9 cellular contexts compared by ENCODE assay signal in the genomic region with DNA sequence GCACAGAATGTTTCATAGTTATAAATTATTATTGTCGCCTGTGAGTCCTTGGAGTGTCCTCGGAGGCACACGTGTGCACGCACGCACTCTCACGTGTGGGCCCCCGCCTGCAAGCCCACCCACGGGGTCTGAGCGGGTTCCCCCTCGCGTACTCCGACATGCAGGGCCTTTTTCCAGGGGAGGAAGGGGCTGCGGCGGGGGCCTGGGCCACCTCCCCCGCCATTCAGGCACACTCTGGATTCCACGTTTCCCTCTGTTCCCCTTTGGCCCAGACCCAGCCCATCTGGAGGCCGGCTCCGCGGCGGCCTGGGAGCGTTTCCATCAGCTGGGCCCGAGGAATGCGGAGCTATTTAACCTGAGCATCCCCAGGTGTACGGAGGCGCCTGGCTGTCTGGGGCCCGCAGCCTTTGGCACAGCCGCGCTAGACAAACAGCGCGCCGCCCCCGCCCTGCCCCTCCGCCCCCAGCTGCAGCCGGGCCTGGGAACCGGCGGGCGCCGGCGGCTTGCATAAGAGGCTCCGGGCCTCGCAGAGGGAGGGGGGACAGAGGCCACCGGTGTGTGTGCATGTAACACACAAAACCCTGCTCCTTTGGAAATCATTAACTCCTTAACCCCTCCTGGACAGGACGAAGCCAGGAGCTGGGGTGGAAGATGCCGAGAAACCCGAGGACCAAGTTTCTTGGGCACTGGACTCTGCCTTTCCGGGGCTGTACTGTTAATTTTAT. TPM values are rescaled to one million over a fixed set of nuclear protein-coding genes. Genes with fewer than 3 reads are reported as not detected.
DNase-seq lines count a peak whose midpoint lies in the region; ATAC-seq and TF ChIP-seq lines count a peak whose summit lies in the region.
"Had no signal": no experiment of that assay in that cellular context is flagged by ENCODE, and none has a peak within 500 bp of the region (broad histone marks: within the 10 kb centered on the region; RNA-seq: fewer than 3 reads in every experiment).

No MANE protein-coding gene starts in this region.

- intact Hi-C loops in HCT116 (cut with micrococcal nuclease), result loop anchor here (1.0 kb wide), 1 partner anchor 35 kb away; no protein-coding TSS in a partner anchor
- intact Hi-C loops in lower leg skin (cut with DNase I; ENCODE audit: low total_unique reads), result no loop called here
- intact Hi-C loops in transverse colon (cut with DNase I; ENCODE audit: low total_unique reads), result no loop called here

- H3K9me3 ChIP-seq in HCT116 (ENCODE audit: control insufficient read depth in 1 of 2, insufficient read depth in 1 of 2, low read depth in 1 of 2, low read length in 2 of 2) (no peaks in the 10 kb centered on the region), transverse colon (no peaks in the 10 kb centered on the region)

- no peak for TF ChIP-seq CTCF in HCT116 (IDR thresholded peaks at IDR 0.05 in 2 of 3, conservative IDR thresholded peaks at IDR 0.05 in 1 of 3; ENCODE audit: borderline replicate concordance in 1 of 3, insufficient read depth in 1 of 3, low read depth in 2 of 3, low read length in 2 of 3)
- peak in 1 of 3 donors; percentile 100 for TF ChIP-seq CTCF in lower leg skin (IDR thresholded peaks at IDR 0.05)
- TF ChIP-seq CTCF in transverse colon (IDR thresholded peaks at IDR 0.05), result no peak
- TF ChIP-seq CTCF in GM10248 (IDR thresholded peaks at IDR 0.05; ENCODE audit: control extremely low read depth, extremely low read depth, low read depth, missing control alignments), result no peak

- peak; percentile 33 for ATAC-seq in HCT116

- H3K4me3 ChIP-seq in HCT116 (replicated peaks in 1 of 2; ENCODE audit: low read depth in 1 of 2, low read length in 2 of 2) (peak overlapping the region; percentile 13 to 96; a peak in 2 of 4 replicates), lower leg skin (ENCODE audit: low read depth, poor library complexity, severe bottlenecking) (no peak overlapping the region), transverse colon (peak overlapping the region in 2 of 4 donors; percentile 0 to 71)

- RAD21 ChIA-PET in HCT116 (lab: Charles Lee; ENCODE audit: low non-redundant PET in 1 of 2, low total read pairs in 2 of 2, uncharacterized antibody in 2 of 2, unreplicated experiment in 2 of 2), result interaction anchor here (0.7 to 2.7 kb wide), 7 partner anchors 12 to 48 kb away, joined by 3 to 9 read pairs (median 3); no protein-coding TSS in a partner anchor

- POLR2A ChIA-PET in HCT116 (lab: Charles Lee), result interaction anchor here (0.6 to 20.0 kb wide), 12 partner anchors 12 to 116 kb away, joined by 3 to 1106 read pairs (median 4); a partner anchor contains a TSS
- POLR2A ChIA-PET in GM10248 (lab: Yijun Ruan, JAX), result interaction anchor here (0.5 kb wide), 1 partner anchor 36 kb away, joined by 4 read pairs; no protein-coding TSS in a partner anchor

- peak; percentile 91 for DNase-seq in HCT116 (ENCODE audit: low read depth, low spot score)
- DNase-seq in NCI-H510A (lab: John Stamatoyannopoulos, UW), result peak; percentile 71
- DNase-seq in dermis blood vessel endothelial cell, result peak; percentile 91
- DNase-seq in lower leg skin (ENCODE audit: low spot score in 2 of 2), result peak; percentile 65 to 94
- DNase-seq in transverse colon, result peak; percentile 92
- DNase-seq in stimulated activated naive CD4-positive, alpha-beta T cell (lab: John Stamatoyannopoulos, UW), result no peak
- no peak for DNase-seq in stimulated activated CD4-positive, alpha-beta T cell treated with anti-CD3 and anti-CD28 coated beads, Interleukin-2, amount 100 ng/mL, for 24 hours
- DNase-seq in GM10248 (ENCODE audit: extremely low spot score), result no peak

- H3K27ac ChIP-seq in HCT116 (ENCODE audit: low read depth, low read length) (peak overlapping the region; percentile 98), transverse colon (peak overlapping the region; percentile 91 to 93 (median 92))

- no peaks in the 10 kb centered on the region; the same call in 1 of the 2 replicates for H4K20me1 ChIP-seq in HCT116 (ENCODE audit: insufficient read depth)

- H3K27me3 ChIP-seq in HCT116 (ENCODE audit: insufficient read depth, low read length) (no peaks in the 10 kb centered on the region), transverse colon (no peaks in the 10 kb centered on the region)

- H3K4me2 ChIP-seq in HCT116 (ENCODE audit: low read length), result peak overlapping the region; percentile 75

- H3K4me1 ChIP-seq in HCT116 (ENCODE audit: control insufficient read depth in 1 of 2, insufficient read depth in 2 of 2, low read length in 2 of 2) (peaks cover 58 to 95% of the 10 kb centered on the region in 2 experiments), transverse colon (peaks cover 16 to 73% (median 60%) of the 10 kb centered on the region in 4 donors)

- peak overlapping the region; percentile 99 for H3K9ac ChIP-seq in HCT116 (ENCODE audit: low read length)

- 14 to 20% methylated on average over 39 to 42 of the region's 46 CpGs for WGBS in lower leg skin, 2 donors
- 15 to 45% methylated on average over 3 to 35 of the region's 46 CpGs for WGBS in transverse colon (ENCODE audit: low coverage in 1 of 2), 2 donors

- peak; percentile 78 for TF ChIP-seq EP300 in transverse colon (IDR thresholded peaks at IDR 0.05; ENCODE audit: low read depth)

- in situ Hi-C loops in transverse colon (cut with MboI; ENCODE audit: low pct_ligation_motif_present in 1 of 4, low pct_unique_long_range_greater_than_20kb in 1 of 4, low sequenced_read_pairs in 3 of 4), result no loop called here

- H3K36me3 ChIP-seq in HCT116 (ENCODE audit: control insufficient read depth in 1 of 2, insufficient read depth in 2 of 2, low read length in 2 of 2) (peaks cover 0 to 13% of the 10 kb centered on the region in 2 experiments; a peak in 2 of 4 replicates), transverse colon (no peaks in the 10 kb centered on the region)

- H2AFZ ChIP-seq in HCT116 (ENCODE audit: low read depth, low read length, poor library complexity, severe bottlenecking), result no peak overlapping the region

- no TSS peak for BruUV-seq in HCT116 (replicated peaks; lab: Mats Ljungman, UMichigan)

- H3K9me2 ChIP-seq in HCT116 (ENCODE audit: insufficient read depth), result no peaks in the 10 kb centered on the region

- TF ChIP-seq POLR2A in HCT116 (IDR thresholded peaks at IDR 0.05; ENCODE audit: borderline replicate concordance, extremely low read depth, insufficient read depth, insufficient read length) (no peak), lower leg skin (IDR thresholded peaks at IDR 0.05) (no peak), transverse colon (IDR thresholded peaks at IDR 0.05) (peak; percentile 60)

- H3K79me2 ChIP-seq in HCT116 (ENCODE audit: insufficient read depth, low read length), result peaks cover 27% of the 10 kb centered on the region

- TF ChIP-seq RAD21 in HCT116 (IDR thresholded peaks at IDR 0.05; ENCODE audit: low read depth), result no peak

- CTCF ChIA-PET in HCT116 (lab: Charles Lee) (interaction anchor here (1.3 to 8.2 kb wide), 4 partner anchors 38 to 116 kb away, joined by 4 to 589 read pairs (median 132); no protein-coding TSS in a partner anchor), GM10248 (lab: Yijun Ruan, JAX) (interaction anchor here (0.9 to 19.2 kb wide), 5 partner anchors 26 to 115 kb away, joined by 3 to 642 read pairs (median 7); no protein-coding TSS in a partner anchor)

TF ChIP-seq in HCT116, 20 proteins besides CTCF, POLR2A, EP300 and RAD21:
- no peak for TF ChIP-seq CBX3 (IDR thresholded peaks at IDR 0.05; ENCODE audit: low read depth)
- TF ChIP-seq EZH2phosphoT487 (IDR thresholded peaks at IDR 0.05; ENCODE audit: borderline replicate concordance), result no peak
- TF ChIP-seq POLR2AphosphoS5 (IDR thresholded peaks at IDR 0.05; ENCODE audit: low read depth, low read length), result peak; percentile 81
- TF ChIP-seq, protein P1, sequence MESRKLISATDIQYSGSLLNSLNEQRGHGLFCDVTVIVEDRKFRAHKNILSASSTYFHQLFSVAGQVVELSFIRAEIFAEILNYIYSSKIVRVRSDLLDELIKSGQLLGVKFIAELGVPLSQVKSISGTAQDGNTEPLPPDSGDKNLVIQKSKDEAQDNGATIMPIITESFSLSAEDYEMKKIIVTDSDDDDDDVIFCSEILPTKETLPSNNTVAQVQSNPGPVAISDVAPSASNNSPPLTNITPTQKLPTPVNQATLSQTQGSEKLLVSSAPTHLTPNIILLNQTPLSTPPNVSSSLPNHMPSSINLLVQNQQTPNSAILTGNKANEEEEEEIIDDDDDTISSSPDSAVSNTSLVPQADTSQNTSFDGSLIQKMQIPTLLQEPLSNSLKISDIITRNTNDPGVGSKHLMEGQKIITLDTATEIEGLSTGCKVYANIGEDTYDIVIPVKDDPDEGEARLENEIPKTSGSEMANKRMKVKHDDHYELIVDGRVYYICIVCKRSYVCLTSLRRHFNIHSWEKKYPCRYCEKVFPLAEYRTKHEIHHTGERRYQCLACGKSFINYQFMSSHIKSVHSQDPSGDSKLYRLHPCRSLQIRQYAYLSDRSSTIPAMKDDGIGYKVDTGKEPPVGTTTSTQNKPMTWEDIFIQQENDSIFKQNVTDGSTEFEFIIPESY (IDR thresholded peaks at IDR 0.05; ENCODE audit: extremely low read depth, insufficient replicate concordance, low read length), result peak; percentile 36
- no peak for TF ChIP-seq ZNF274 (IDR thresholded peaks at IDR 0.05; ENCODE audit: low read depth, low read length)
- no peak for TF ChIP-seq CEBPB (IDR thresholded peaks at IDR 0.05; ENCODE audit: low read depth)
- peak; percentile 100 for TF ChIP-seq TCF7L2 (IDR thresholded peaks at IDR 0.05; ENCODE audit: borderline replicate concordance, extremely low read depth, insufficient read depth, insufficient read length)
- TF ChIP-seq, protein P2, sequence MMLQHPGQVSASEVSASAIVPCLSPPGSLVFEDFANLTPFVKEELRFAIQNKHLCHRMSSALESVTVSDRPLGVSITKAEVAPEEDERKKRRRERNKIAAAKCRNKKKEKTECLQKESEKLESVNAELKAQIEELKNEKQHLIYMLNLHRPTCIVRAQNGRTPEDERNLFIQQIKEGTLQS (IDR thresholded peaks at IDR 0.05), result no peak

RNA-seq across cellular contexts. Expression of a gene that starts 3.3 kb away (rescaled TPM):
- total RNA-seq in HCT116 (2021; ENCODE audit: unreplicated experiment), result 811 TPM
- 603 and 619 TPM in 2 replicates for polyA plus RNA-seq in HCT116 (2012)
- 768 and 1,287 TPM in 2 replicates for total RNA-seq in dermis blood vessel endothelial cell
- 100 to 1,000 TPM; 237 to 353 (median 301) TPM for total RNA-seq in lower leg skin
- total RNA-seq in transverse colon, result 1,000 to 10,000 TPM in 1 of 4 donors, 100 to 1,000 TPM in 3; 516 to 1,015 (median 933) TPM

RNA-seq across cellular contexts. Expression of a gene that starts 29.3 kb away (rescaled TPM):
- not detected for total RNA-seq in HCT116 (2021; ENCODE audit: unreplicated experiment)
- polyA plus RNA-seq in HCT116 (2012), result 0.11 TPM in 1 of 2 replicates, not detected in the other
- total RNA-seq in dermis blood vessel endothelial cell, result not detected in 2 replicates
- total RNA-seq in lower leg skin, result 10 to 100 TPM in 1 of 4 donors, 1 to 10 TPM in 2, under 1 TPM in 1; 0.67 to 19.0 (median 3.3) TPM
- total RNA-seq in transverse colon, result not detected
- total RNA-seq: NCI-H460 had no signal

Comparison
In these comparisons a context has a peak if more than half of its experiments do, and no peak if none do; other contexts are left out.
1. DNase-seq: peak in HCT116 (single experiment), NCI-H510A (single experiment), dermis blood vessel endothelial cell (single experiment), lower leg skin (2 of 2) and transverse colon (single experiment); none in stimulated activated naive CD4-positive, alpha-beta T cell (0 of 6), stimulated activated CD4-positive, alpha-beta T cell treated with anti-CD3 and anti-CD28 coated beads, Interleukin-2, amount 100 ng/mL, for 24 hours (0 of 2) and GM10248 (single experiment).